In the genomic region with DNA sequence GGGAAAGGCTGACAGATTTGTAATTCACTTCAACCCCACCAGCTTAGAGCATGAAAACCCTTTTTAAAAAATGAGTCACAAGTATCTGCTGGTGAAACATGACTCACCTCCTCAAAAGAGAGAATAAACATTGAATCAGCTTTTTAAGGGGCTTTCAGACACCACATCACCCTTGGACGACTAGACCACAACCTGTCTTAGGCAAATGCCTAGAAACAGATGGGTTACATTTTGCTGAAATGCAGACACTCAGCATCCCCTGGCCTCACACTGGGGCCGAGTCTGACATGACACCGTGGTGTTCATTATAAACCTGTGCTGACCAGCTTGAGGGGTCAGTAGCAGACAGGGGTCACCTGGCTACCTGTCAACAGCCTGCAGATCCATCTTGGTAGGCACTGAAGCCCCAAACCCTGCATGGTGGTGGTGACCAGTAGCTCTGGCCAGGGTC, we compare ENCODE assay signal across 9 cellular contexts.
DNase-seq lines count a peak whose midpoint lies in the region; ATAC-seq and TF ChIP-seq lines count a peak whose summit lies in the region.
"Had no signal": no experiment of that assay in that cellular context is flagged by ENCODE, and none has a peak within 500 bp of the region (broad histone marks: within the 10 kb centered on the region; RNA-seq: fewer than 3 reads in every experiment).

No MANE protein-coding gene starts in this region.

- H3K56ac ChIP-seq in mesendoderm (ENCODE audit: low read length): no peak overlapping the region

- H3K9me3 ChIP-seq in smooth muscle cell (replicated peaks; ENCODE audit: low read depth): no peaks in the 10 kb centered on the region
- H3K9me3 ChIP-seq in BE2C: no peaks in the 10 kb centered on the region
- H3K9me3 ChIP-seq in gastroesophageal sphincter: peaks cover 0 to 8% (median 0%) of the 10 kb centered on the region in 3 donors

- H3K79me2 ChIP-seq in smooth muscle cell (ENCODE audit: low read depth): no peaks in the 10 kb centered on the region
- H3K79me2 ChIP-seq in mesendoderm (ENCODE audit: control insufficient read depth, insufficient read depth, low read length): no peaks in the 10 kb centered on the region

- H2BK120ac ChIP-seq in mesendoderm (ENCODE audit: low read depth, low read length): no peak overlapping the region

- peaks cover 7% of the 10 kb centered on the region for H3K9me3 Mint-ChIP-seq in activated CD4-positive, alpha-beta memory T cell treated with anti-CD3 and anti-CD28 coated beads, Interleukin-2, amount 10 ng/mL, durations not matched to agents 7 days and 5 days

- H3K4me2 ChIP-seq in smooth muscle cell: peak overlapping the region; percentile 33
- H3K4me2 ChIP-seq in mesendoderm (ENCODE audit: low read length): no peak overlapping the region
- H3K4me2 ChIP-seq: BLaER1 had no signal

- TF ChIP-seq CTCF in smooth muscle cell (IDR thresholded peaks at IDR 0.05; ENCODE audit: borderline replicate concordance, insufficient read depth, poor library complexity, severe bottlenecking) (no peak), BE2C (IDR thresholded peaks at IDR 0.05; ENCODE audit: low read depth, low read length) (no peak), gastroesophageal sphincter (IDR thresholded peaks at IDR 0.05) (no peak)

- no peak overlapping the region for H2AK5ac ChIP-seq in mesendoderm (ENCODE audit: low read length)

- peaks cover 31% of the 10 kb centered on the region for H3K27me3 Mint-ChIP-seq in activated CD4-positive, alpha-beta memory T cell treated with anti-CD3 and anti-CD28 coated beads, Interleukin-2, amount 10 ng/mL, durations not matched to agents 7 days and 5 days

- peaks cover 9% of the 10 kb centered on the region for H3F3A ChIP-seq in smooth muscle cell (ENCODE audit: low read depth)

- TF ChIP-seq EP300 in gastroesophageal sphincter (IDR thresholded peaks at IDR 0.05): no peak

- no peak for TF ChIP-seq POLR2A in gastroesophageal sphincter (IDR thresholded peaks at IDR 0.05)

- H3K27me3 ChIP-seq in smooth muscle cell (ENCODE audit: low read depth) (no peaks in the 10 kb centered on the region), mesendoderm (ENCODE audit: insufficient read depth, low read length, poor library complexity) (no peaks in the 10 kb centered on the region), BE2C (no peaks in the 10 kb centered on the region), gastroesophageal sphincter (peaks cover 5% of the 10 kb centered on the region)
- H3K27me3 ChIP-seq: BLaER1 had no signal

- H3K4me3 ChIP-seq in smooth muscle cell (no peak overlapping the region), mesendoderm (ENCODE audit: low read length) (no peak overlapping the region), BE2C (ENCODE audit: low read depth, low read length) (no peak overlapping the region), gastroesophageal sphincter (no peak overlapping the region)
- H3K4me3 ChIP-seq: BLaER1 had no signal

- no peak overlapping the region for H3K23ac ChIP-seq in mesendoderm (ENCODE audit: low read length)

- H4K5ac ChIP-seq in mesendoderm (ENCODE audit: low read length): no peak overlapping the region

- H3K36me3 ChIP-seq in smooth muscle cell (ENCODE audit: low read depth) (no peaks in the 10 kb centered on the region), mesendoderm (ENCODE audit: control insufficient read depth, insufficient read depth, low read length) (no peaks in the 10 kb centered on the region), BE2C (no peaks in the 10 kb centered on the region), gastroesophageal sphincter (no peaks in the 10 kb centered on the region)
- H3K36me3 ChIP-seq: BLaER1 had no signal

- DNase-seq in NK-92 treated with Interleukin-12 subunit alpha and Interleukin-12 subunit beta, amount 100 ng/mL, for 24 hours (lab: John Stamatoyannopoulos, UW): peak; percentile 49
- DNase-seq in NK-92 (lab: John Stamatoyannopoulos, UW; ENCODE audit: unreplicated experiment) (no peak), smooth muscle cell (lab: John Stamatoyannopoulos, UW; ENCODE audit: unreplicated experiment) (no peak), mesendoderm (no peak), BE2C (no peak)
- DNase-seq in activated CD4-positive, alpha-beta memory T cell treated with anti-CD3 and anti-CD28 coated beads, Interleukin-2, amount 10 ng/mL, durations not matched to agents 7 days and 5 days: peak; percentile 23

- no peak overlapping the region for H2BK5ac ChIP-seq in mesendoderm (ENCODE audit: low read length)

- H3K27ac Mint-ChIP-seq in activated CD4-positive, alpha-beta memory T cell treated with anti-CD3 and anti-CD28 coated beads, Interleukin-2, amount 10 ng/mL, durations not matched to agents 7 days and 5 days: no peak overlapping the region

- POLR2A ChIA-PET in activated CD4-positive, alpha-beta memory T cell treated with anti-CD3 and anti-CD28 coated beads, Interleukin-2, amount 10 ng/mL, durations not matched to agents 7 days and 5 days (lab: Charles Lee): no interaction called here

- no peak overlapping the region for H4K8ac ChIP-seq in mesendoderm (ENCODE audit: low read depth, low read length)

- no peak overlapping the region for H3K4ac ChIP-seq in mesendoderm (ENCODE audit: low read depth, low read length)

- no peak overlapping the region for H3K4me3 Mint-ChIP-seq in activated CD4-positive, alpha-beta memory T cell treated with anti-CD3 and anti-CD28 coated beads, Interleukin-2, amount 10 ng/mL, durations not matched to agents 7 days and 5 days

- H3K4me1 ChIP-seq in smooth muscle cell (ENCODE audit: low read depth) (peaks cover 3% of the 10 kb centered on the region), mesendoderm (ENCODE audit: control insufficient read depth, low read depth, low read length) (peaks cover under 1% of the 10 kb centered on the region), BE2C (no peaks in the 10 kb centered on the region; the same call in 1 of the 2 replicates), gastroesophageal sphincter (peaks cover 0 to 5% (median 0%) of the 10 kb centered on the region in 3 donors)

- H3K36me3 Mint-ChIP-seq in activated CD4-positive, alpha-beta memory T cell treated with anti-CD3 and anti-CD28 coated beads, Interleukin-2, amount 10 ng/mL, durations not matched to agents 7 days and 5 days (ENCODE audit: low read depth): peaks cover 3% of the 10 kb centered on the region

- WGBS in smooth muscle cell (ENCODE audit: low lambda C conversion rate): 3% methylated on average over 3 of the region's 3 CpGs
- no CpG with 5 or more reads among the region's 3 CpGs for WGBS in mesendoderm (ENCODE audit: extremely low coverage, insufficient coverage, low lambda C conversion rate)
- WGBS in gastroesophageal sphincter (ENCODE audit: low coverage in 1 of 2), 2 donors: 0% methylated on average over 1 of the region's 3 CpGs; no CpG with 5 or more reads in 1 of the 2 donors

- no peaks in the 10 kb centered on the region for H4K20me1 ChIP-seq in smooth muscle cell (ENCODE audit: low read depth)
- H4K20me1 ChIP-seq: BLaER1 had no signal

- peak; percentile 70 for ATAC-seq in HG02884 (IDR thresholded peaks at IDR 0.05; ENCODE audit: unreplicated experiment)
- no peak for ATAC-seq in gastroesophageal sphincter

- H3K27ac ChIP-seq in smooth muscle cell (ENCODE audit: low read depth) (peak overlapping the region; percentile 94), mesendoderm (ENCODE audit: low read depth, low read length) (no peak overlapping the region), gastroesophageal sphincter (no peak overlapping the region)
- H3K27ac ChIP-seq: BLaER1 had no signal

- no peak overlapping the region for H3K18ac ChIP-seq in mesendoderm (ENCODE audit: low read length)

- peaks cover 13% of the 10 kb centered on the region for H3K4me1 Mint-ChIP-seq in activated CD4-positive, alpha-beta memory T cell treated with anti-CD3 and anti-CD28 coated beads, Interleukin-2, amount 10 ng/mL, durations not matched to agents 7 days and 5 days

- no peaks in the 10 kb centered on the region for H3K79me1 ChIP-seq in mesendoderm (ENCODE audit: low read length)

- H3K9ac ChIP-seq in smooth muscle cell (ENCODE audit: low read depth) (peak overlapping the region; percentile 27), mesendoderm (ENCODE audit: low read length) (no peak overlapping the region)
- H3K9ac ChIP-seq: BLaER1 had no signal

- H2BK15ac ChIP-seq in mesendoderm (replicated peaks; ENCODE audit: low read depth): no peak overlapping the region

- no peak overlapping the region for H2AFZ ChIP-seq in smooth muscle cell (ENCODE audit: low read depth)

- CTCF ChIA-PET in activated CD4-positive, alpha-beta memory T cell treated with anti-CD3 and anti-CD28 coated beads, Interleukin-2, amount 10 ng/mL, durations not matched to agents 7 days and 5 days (lab: Charles Lee): no interaction called here

Comparison
In these comparisons a context has a peak if more than half of its experiments do, and no peak if none do; other contexts are left out.
1. DNase-seq: peak in NK-92 treated with Interleukin-12 subunit alpha and Interleukin-12 subunit beta, amount 100 ng/mL, for 24 hours (single experiment) and activated CD4-positive, alpha-beta memory T cell treated with anti-CD3 and anti-CD28 coated beads, Interleukin-2, amount 10 ng/mL, durations not matched to agents 7 days and 5 days (single experiment); none in NK-92 (single experiment), smooth muscle cell (single experiment), mesendoderm (single experiment) and BE2C (single experiment).